ENCODE assay signal across 1 cellular context in the genomic region with DNA sequence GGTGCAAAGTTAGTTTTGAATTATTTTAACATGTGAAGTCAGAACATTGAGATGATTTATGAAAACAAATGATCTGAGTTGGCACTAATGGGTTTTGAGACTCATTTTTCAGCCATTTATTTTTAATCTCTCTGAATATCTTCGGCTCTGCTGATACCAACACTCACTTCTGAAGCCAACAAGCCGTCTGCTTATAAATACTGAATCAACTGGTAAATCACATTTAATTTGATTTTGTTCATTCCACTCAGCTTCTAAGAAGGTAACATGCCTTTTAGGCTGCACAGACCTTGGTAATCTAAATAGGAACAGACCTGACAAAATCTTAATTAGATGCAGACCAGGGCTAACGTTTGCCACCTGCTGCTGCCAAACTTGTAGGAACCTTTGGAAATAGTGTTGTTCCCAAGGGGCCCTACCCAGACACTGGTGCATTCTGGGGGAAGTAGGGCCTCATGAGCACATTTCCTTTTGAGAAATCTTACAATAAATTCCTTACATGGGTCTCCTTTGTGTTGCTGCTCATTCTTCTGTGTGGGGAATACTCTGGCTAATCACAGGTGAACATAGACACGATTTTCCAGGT.
TF ChIP-seq lines count a peak whose summit lies in the region.

No MANE protein-coding gene starts in this region.

TF ChIP-seq in SK-N-SH treated with all-trans-retinoic acid at 6 μM for 48 hours, 23 proteins besides CTCF, POLR2A, EP300 and RAD21 (continued from another document):
- TF ChIP-seq, protein P1, sequence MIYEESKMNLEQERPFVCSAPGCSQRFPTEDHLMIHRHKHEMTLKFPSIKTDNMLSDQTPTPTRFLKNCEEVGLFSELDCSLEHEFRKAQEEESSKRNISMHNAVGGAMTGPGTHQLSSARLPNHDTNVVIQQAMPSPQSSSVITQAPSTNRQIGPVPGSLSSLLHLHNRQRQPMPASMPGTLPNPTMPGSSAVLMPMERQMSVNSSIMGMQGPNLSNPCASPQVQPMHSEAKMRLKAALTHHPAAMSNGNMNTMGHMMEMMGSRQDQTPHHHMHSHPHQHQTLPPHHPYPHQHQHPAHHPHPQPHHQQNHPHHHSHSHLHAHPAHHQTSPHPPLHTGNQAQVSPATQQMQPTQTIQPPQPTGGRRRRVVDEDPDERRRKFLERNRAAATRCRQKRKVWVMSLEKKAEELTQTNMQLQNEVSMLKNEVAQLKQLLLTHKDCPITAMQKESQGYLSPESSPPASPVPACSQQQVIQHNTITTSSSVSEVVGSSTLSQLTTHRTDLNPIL (CRISPR knock-in tag; IDR thresholded peaks at IDR 0.05; ENCODE audit: low read depth) = peak; percentile 64; the same call in 1 of the 2 replicates
- no peak for TF ChIP-seq RARB (CRISPR knock-in tag; IDR thresholded peaks at IDR 0.05)
- TF ChIP-seq SNAI2 (CRISPR knock-in tag; IDR thresholded peaks at IDR 0.05) = peak; percentile 67; the same call in 1 of the 2 replicates
- TF ChIP-seq ESRRG (CRISPR knock-in tag; IDR thresholded peaks at IDR 0.05) = 0 out of 2 replicates have a peak, but pooled peaks have one; percentile 53
- no peak for TF ChIP-seq CSDC2 (CRISPR knock-in tag; IDR thresholded peaks at IDR 0.05)
- TF ChIP-seq GLIS3 (CRISPR knock-in tag; IDR thresholded peaks at IDR 0.05) = peak; percentile 87
- TF ChIP-seq ZFP30 (CRISPR knock-in tag; IDR thresholded peaks at IDR 0.05) = no peak
- TF ChIP-seq ZNF70 (CRISPR knock-in tag; IDR thresholded peaks at IDR 0.05) = no peak
- TF ChIP-seq, protein P2, sequence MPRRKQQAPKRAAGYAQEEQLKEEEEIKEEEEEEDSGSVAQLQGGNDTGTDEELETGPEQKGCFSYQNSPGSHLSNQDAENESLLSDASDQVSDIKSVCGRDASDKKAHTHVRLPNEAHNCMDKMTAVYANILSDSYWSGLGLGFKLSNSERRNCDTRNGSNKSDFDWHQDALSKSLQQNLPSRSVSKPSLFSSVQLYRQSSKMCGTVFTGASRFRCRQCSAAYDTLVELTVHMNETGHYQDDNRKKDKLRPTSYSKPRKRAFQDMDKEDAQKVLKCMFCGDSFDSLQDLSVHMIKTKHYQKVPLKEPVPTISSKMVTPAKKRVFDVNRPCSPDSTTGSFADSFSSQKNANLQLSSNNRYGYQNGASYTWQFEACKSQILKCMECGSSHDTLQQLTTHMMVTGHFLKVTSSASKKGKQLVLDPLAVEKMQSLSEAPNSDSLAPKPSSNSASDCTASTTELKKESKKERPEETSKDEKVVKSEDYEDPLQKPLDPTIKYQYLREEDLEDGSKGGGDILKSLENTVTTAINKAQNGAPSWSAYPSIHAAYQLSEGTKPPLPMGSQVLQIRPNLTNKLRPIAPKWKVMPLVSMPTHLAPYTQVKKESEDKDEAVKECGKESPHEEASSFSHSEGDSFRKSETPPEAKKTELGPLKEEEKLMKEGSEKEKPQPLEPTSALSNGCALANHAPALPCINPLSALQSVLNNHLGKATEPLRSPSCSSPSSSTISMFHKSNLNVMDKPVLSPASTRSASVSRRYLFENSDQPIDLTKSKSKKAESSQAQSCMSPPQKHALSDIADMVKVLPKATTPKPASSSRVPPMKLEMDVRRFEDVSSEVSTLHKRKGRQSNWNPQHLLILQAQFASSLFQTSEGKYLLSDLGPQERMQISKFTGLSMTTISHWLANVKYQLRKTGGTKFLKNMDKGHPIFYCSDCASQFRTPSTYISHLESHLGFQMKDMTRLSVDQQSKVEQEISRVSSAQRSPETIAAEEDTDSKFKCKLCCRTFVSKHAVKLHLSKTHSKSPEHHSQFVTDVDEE (CRISPR knock-in tag; IDR thresholded peaks at IDR 0.05) = peak; percentile 99
- TF ChIP-seq ARNTL (CRISPR knock-in tag; IDR thresholded peaks at IDR 0.05; ENCODE audit: borderline replicate concordance, low read depth) = no peak
